In genomic region chr18:3616744-3617143, GRCh38 we compare ENCODE assay signal across 19 cellular contexts.
"Had no signal": no experiment of that assay in that cellular context is flagged by ENCODE, and none has a peak within 500 bp of the region (broad histone marks: within the 10 kb centered on the region; RNA-seq: fewer than 3 reads in every experiment).

No MANE protein-coding gene starts in this region.

- H3K27me3 Mint-ChIP-seq: naive thymus-derived CD4-positive, alpha-beta T cell had no signal

- ATAC-seq: heart left ventricle; left lung; lower lobe of right lung; naive thymus-derived CD4-positive, alpha-beta T cell had no signal

- H3K9me3 Mint-ChIP-seq: immature natural killer cell; naive thymus-derived CD4-positive, alpha-beta T cell had no signal

- H3K27ac ChIP-seq: heart left ventricle, left lung, lower lobe of right lung, right atrium auricular region, suprapubic skin, thyroid gland, upper lobe of left lung, vagina had no signal

- DNase-seq: cortex of kidney; dorsolateral prefrontal cortex; effector CD8-positive, alpha-beta T cell; foreskin melanocyte; heart left ventricle; immature natural killer cell; left lung; lower lobe of right lung; mesenchymal stem cell; naive thymus-derived CD4-positive, alpha-beta T cell; small intestine; stimulated activated CD4-positive, alpha-beta T cell treated with anti-CD3 and anti-CD28 coated beads, Interleukin-12 subunit alpha, Interleukin-12 subunit beta, amount 100 ng/mL, for 4 hours; stimulated activated naive CD4-positive, alpha-beta T cell treated with Interleukin-2 at 50 U/mL for 16 hours; thyroid gland; upper lobe of left lung had no signal

- H3K4me3 Mint-ChIP-seq: immature natural killer cell; naive thymus-derived CD4-positive, alpha-beta T cell had no signal

- H3K4me3 ChIP-seq: dorsolateral prefrontal cortex, heart left ventricle, left lung, lower lobe of right lung, right atrium auricular region, suprapubic skin, thyroid gland, upper lobe of left lung, vagina had no signal

- H3K27ac Mint-ChIP-seq: immature natural killer cell had no signal

- H3K36me3 ChIP-seq: heart left ventricle, left lung, lower lobe of right lung, right atrium auricular region, suprapubic skin, thyroid gland, upper lobe of left lung, vagina had no signal

- H3K27me3 ChIP-seq: dorsolateral prefrontal cortex, heart left ventricle, left lung, right atrium auricular region, suprapubic skin, thyroid gland, upper lobe of left lung, vagina had no signal

- H3K4me1 ChIP-seq: left lung, right atrium auricular region, vagina had no signal

- FAIRE-seq: keratinocyte, small intestine had no signal

- H3K4me1 Mint-ChIP-seq: immature natural killer cell had no signal

- H3K9me3 ChIP-seq: heart left ventricle, left lung, lower lobe of right lung, right atrium auricular region, suprapubic skin, thyroid gland, upper lobe of left lung, vagina had no signal

- H3K36me3 Mint-ChIP-seq: immature natural killer cell; naive thymus-derived CD4-positive, alpha-beta T cell had no signal
